In the genomic region with DNA sequence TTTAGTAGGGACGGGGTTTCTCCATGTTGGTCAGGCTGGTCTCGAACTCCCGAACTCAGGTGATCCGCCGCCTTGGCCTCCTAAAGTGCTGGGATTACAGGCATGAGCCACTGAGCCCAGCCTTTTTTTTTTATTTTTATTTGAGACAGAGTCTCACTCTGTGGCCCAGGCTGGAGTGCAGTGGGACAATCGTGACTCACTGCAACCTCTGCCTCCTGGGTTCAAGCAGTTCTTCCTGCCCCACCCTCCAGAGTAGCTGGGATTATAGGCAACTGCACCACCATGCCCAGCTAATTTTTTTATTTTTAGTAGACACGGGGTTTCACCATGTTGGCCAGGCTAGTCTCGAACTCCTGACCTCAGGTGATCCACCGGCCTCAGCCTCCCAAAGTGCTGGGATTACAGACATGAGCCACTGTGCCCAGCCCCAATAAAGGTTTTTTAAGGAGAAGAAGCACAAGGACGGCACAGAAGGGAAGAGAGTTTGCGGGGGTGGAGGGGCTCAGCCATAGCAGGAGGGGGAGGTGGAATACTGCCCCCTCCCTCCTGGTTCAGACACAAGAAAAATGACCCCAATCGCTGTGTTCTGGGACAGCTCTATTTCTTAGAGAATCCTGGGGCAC, we compare ENCODE assay signal across 8 cellular contexts. TPM values are rescaled to one million over a fixed set of nuclear protein-coding genes. Genes with fewer than 3 reads are reported as not detected.
DNase-seq lines count a peak whose midpoint lies in the region; ATAC-seq and TF ChIP-seq lines count a peak whose summit lies in the region.
"Not testable (repeated sequence)": the region's sequence is repeated elsewhere in the genome, so short reads cannot be mapped to it uniquely, and the experiment has no call there.
"Had no signal": no experiment of that assay in that cellular context is flagged by ENCODE, and none has a peak within 500 bp of the region (broad histone marks: within the 10 kb centered on the region; RNA-seq: fewer than 3 reads in every experiment).

No MANE protein-coding gene starts in this region.

- not testable (repeated sequence) for H3K9me3 Mint-ChIP-seq in chondrocyte (ENCODE audit: low read depth)

- not testable (repeated sequence) for H3K27me3 Mint-ChIP-seq in chondrocyte (ENCODE audit: low read depth)

- peak; percentile 92 for DNase-seq in HT1080 (ENCODE audit: low read depth)
- not testable (repeated sequence) for DNase-seq in SK-N-MC (ENCODE audit: low read depth, low spot score); chondrocyte (ENCODE audit: low spot score); fibroblast of mammary gland (ENCODE audit: low read depth); left lung; spleen

- H3K9ac ChIP-seq in SK-N-MC (ENCODE audit: insufficient read length): peak overlapping the region; percentile 69

- peak overlapping the region; percentile 90 for H2AFZ ChIP-seq in neuron (ENCODE audit: low read depth, low read length)

- H3K27ac ChIP-seq in SK-N-MC (peak overlapping the region; percentile 91), left lung (peak overlapping the region; percentile 77 to 79), spleen (peak overlapping the region; percentile 42 to 82 (median 76))

- intact Hi-C loops in left lung (cut with DNase I); spleen (cut with DNase I; ENCODE audit: low total_unique reads): not testable (repeated sequence)

- peaks cover 43% of the 10 kb centered on the region for H3K4me1 Mint-ChIP-seq in chondrocyte (ENCODE audit: low read depth)

- WGBS in spleen, 5 donors: 78 to 87% (median 84%) methylated on average over 12 of the region's 12 CpGs

- peaks cover 11 to 38% of the 10 kb centered on the region in 2 donors for H3K4me1 ChIP-seq in left lung
- H3K4me1 ChIP-seq in neuron (ENCODE audit: insufficient read depth, low read length): peaks cover 27% of the 10 kb centered on the region
- H3K4me1 ChIP-seq in spleen: peaks cover 0 to 54% (median 15%) of the 10 kb centered on the region in 6 donors

- H3K27ac Mint-ChIP-seq in chondrocyte (ENCODE audit: unreplicated experiment): peak overlapping the region; percentile 88

- ATAC-seq in left lung: not testable (repeated sequence)

- TF ChIP-seq CTCF in chondrocyte (IDR thresholded peaks at IDR 0.05); fibroblast of mammary gland (conservative IDR thresholded peaks at IDR 0.05; ENCODE audit: control insufficient read depth, insufficient read depth, low read depth, low read length); left lung (IDR thresholded peaks at IDR 0.05); spleen (IDR thresholded peaks at IDR 0.05 in 8 of 11, conservative IDR thresholded peaks at IDR 0.05 in 3 of 11): not testable (repeated sequence)

- not testable (repeated sequence) for TF ChIP-seq POLR2A in spleen (IDR thresholded peaks at IDR 0.05)

- not testable (repeated sequence) for H3K27me3 ChIP-seq in left lung; neuron (ENCODE audit: insufficient read depth, low read length); spleen (replicated peaks in 1 of 7)

- H3K36me3 ChIP-seq in SK-N-MC (ENCODE audit: insufficient read depth, low read length); left lung; neuron (ENCODE audit: insufficient read depth, low read length); spleen: not testable (repeated sequence)

- H3K36me3 Mint-ChIP-seq in chondrocyte (ENCODE audit: low read depth): not testable (repeated sequence)

- peak overlapping the region; percentile 23 for H3K4me3 Mint-ChIP-seq in chondrocyte (ENCODE audit: unreplicated experiment)

- H3K4me3 ChIP-seq in SK-N-MC (peak overlapping the region; percentile 39; the same call in 1 of the 2 replicates), fibroblast of mammary gland (ENCODE audit: control insufficient read depth, low read depth, low read length) (peak overlapping the region; percentile 21), neuron (ENCODE audit: low read length) (peak overlapping the region; percentile 29)
- not testable (repeated sequence) for H3K4me3 ChIP-seq in left lung, spleen

- H3K9me3 ChIP-seq in SK-N-MC (ENCODE audit: low read depth, low read length); left lung; neuron (ENCODE audit: low read length); spleen: not testable (repeated sequence)

RNA-seq across cellular contexts. Expression of gene VCL, which starts 32.5 kb away (rescaled TPM):
- 125 and 138 TPM in 2 replicates for total RNA-seq in HT1080 (2014; rRNA removed; shearing (Covaris generic))
- polyA plus RNA-seq in HT1080 (2015; cell fraction: cytosol; rRNA removed): 58.6 and 83.0 TPM in 2 replicates
- 589 and 629 TPM in 2 replicates for polyA plus RNA-seq in HT1080 (2015; cell fraction: nucleus; rRNA removed)
- total RNA-seq in chondrocyte (429 to 498 TPM (median 485 TPM) in 3 replicates), left lung (100 to 1,000 TPM; 179 to 195 TPM), spleen (100 to 1,000 TPM in 3 of 7 donors, 10 to 100 TPM in 4; 42.9 to 214 (median 88.0) TPM)
- 10 to 100 TPM in 1 of 3 donors, 1 to 10 TPM in 2; 8.8 to 13.6 (median 9.4) TPM for polyA plus RNA-seq in spleen

RNA-seq across cellular contexts. Expression of gene PLAU, which starts 54.4 kb away (rescaled TPM):
- 504 and 552 TPM in 2 replicates for total RNA-seq in HT1080 (2014; rRNA removed; shearing (Covaris generic))
- polyA plus RNA-seq in HT1080 (2015; cell fraction: cytosol; rRNA removed): 1,046 and 1,097 TPM in 2 replicates
- polyA plus RNA-seq in HT1080 (2015; cell fraction: nucleus; rRNA removed): 1,577 and 1,656 TPM in 2 replicates
- total RNA-seq in chondrocyte (54.2 to 84.9 TPM (median 54.8 TPM) in 3 replicates), left lung (10 to 100 TPM; 26.6 to 29.0 TPM), spleen (10 to 100 TPM; 19.1 to 95.0 (median 40.7) TPM)
- 10 to 100 TPM in 2 of 3 donors, 1 to 10 TPM in 1; 9.6 to 18.3 (median 16.8) TPM for polyA plus RNA-seq in spleen
- polyA plus RNA-seq: CD4-positive, CD25-positive, alpha-beta regulatory T cell had no signal
